Comparison of ENCODE assay signal across 1 cellular context in genomic region chr18:68714707-68715496, GRCh38.
TF ChIP-seq lines count a peak whose summit lies in the region.

Gene TMX3, minus strand, starts transcription at chr18:68715108. Its CDS starts 127 bp downstream, at chr18:68714981.

TF ChIP-seq in A549, 52 proteins besides CTCF, POLR2A, EP300 and RAD21 (continued from another document):
- TF ChIP-seq HEYL (CRISPR knock-in tag; IDR thresholded peaks at IDR 0.05): no peak
- no peak for TF ChIP-seq HMGXB4 (CRISPR knock-in tag; IDR thresholded peaks at IDR 0.05; ENCODE audit: borderline replicate concordance)
- TF ChIP-seq ATOH8 (CRISPR knock-in tag; IDR thresholded peaks at IDR 0.05; ENCODE audit: low read depth): no peak
- no peak for TF ChIP-seq FOXS1 (CRISPR knock-in tag; IDR thresholded peaks at IDR 0.05)
